In genomic region chr4:123452585-123452984, GRCh38 we compare ENCODE assay signal across 8 cellular contexts. TPM values are rescaled to one million over a fixed set of nuclear protein-coding genes. Genes with fewer than 3 reads are reported as not detected.
DNase-seq lines count a peak whose midpoint lies in the region; ATAC-seq and TF ChIP-seq lines count a peak whose summit lies in the region.

No MANE protein-coding gene starts in this region.

- no peak overlapping the region for H3K27ac ChIP-seq in CD4-positive, alpha-beta T cell (ENCODE audit: low read depth, low read length)

- H3K4me3 Mint-ChIP-seq in activated T-helper 17 cell treated with anti-CD3 and anti-CD28 coated beads, Interleukin-2, amount 50 U/mL, for 72 hours = no peak overlapping the region
- no peak overlapping the region for H3K4me3 Mint-ChIP-seq in CD4-positive, alpha-beta T cell

- no peaks in the 10 kb centered on the region for H3K9me3 ChIP-seq in CD4-positive, alpha-beta T cell (ENCODE audit: control insufficient read depth, low read length)

- H3K27me3 ChIP-seq in CD4-positive, alpha-beta T cell (ENCODE audit: control insufficient read depth, insufficient read depth, low read length) = no peaks in the 10 kb centered on the region

- no peaks in the 10 kb centered on the region for H3K36me3 Mint-ChIP-seq in activated T-helper 17 cell treated with anti-CD3 and anti-CD28 coated beads, Interleukin-2, amount 50 U/mL, for 72 hours (ENCODE audit: low read depth)
- no peaks in the 10 kb centered on the region for H3K36me3 Mint-ChIP-seq in CD4-positive, alpha-beta T cell (ENCODE audit: low read depth)

- CTCF ChIA-PET in CD4-positive, alpha-beta T cell (lab: Charles Lee) = no interaction called here

- DNase-seq in AG08396 (ENCODE audit: low spot score) = peak; percentile 67
- peak; percentile 81 for DNase-seq in HT1080 (ENCODE audit: low read depth)
- peak; percentile 85 for DNase-seq in kidney glomerular epithelial cell (lab: John Stamatoyannopoulos, UW)
- no peak for DNase-seq in CD4-positive, alpha-beta T cell

- intact Hi-C loops in CD4-positive, alpha-beta T cell (cut with DNase I, micrococcal nuclease) = no loop called here

- POLR2A ChIA-PET in CD4-positive, alpha-beta T cell (lab: Charles Lee) = no interaction called here

- TF ChIP-seq CTCF in CD4-positive, alpha-beta T cell (IDR thresholded peaks at IDR 0.05) = no peak

- no peaks in the 10 kb centered on the region for H3K9me3 Mint-ChIP-seq in activated T-helper 17 cell treated with anti-CD3 and anti-CD28 coated beads, Interleukin-2, amount 50 U/mL, for 72 hours
- no peaks in the 10 kb centered on the region for H3K9me3 Mint-ChIP-seq in CD4-positive, alpha-beta T cell

- peak; percentile 38 for ATAC-seq in activated T-helper 17 cell treated with anti-CD3 and anti-CD28 coated beads, Interleukin-2, amount 50 U/mL, for 72 hours (replicated peaks)
- ATAC-seq in GM19397 (IDR thresholded peaks at IDR 0.05; ENCODE audit: unreplicated experiment) (no peak), HG02642 (IDR thresholded peaks at IDR 0.05; ENCODE audit: poor library complexity, unreplicated experiment) (no peak), HG02610 (IDR thresholded peaks at IDR 0.05; ENCODE audit: unreplicated experiment) (no peak)
- no peak for ATAC-seq in CD4-positive, alpha-beta T cell (ENCODE audit: poor library complexity)

- H3K27ac Mint-ChIP-seq in activated T-helper 17 cell treated with anti-CD3 and anti-CD28 coated beads, Interleukin-2, amount 50 U/mL, for 72 hours = no peak overlapping the region
- no peak overlapping the region for H3K27ac Mint-ChIP-seq in CD4-positive, alpha-beta T cell

- peaks cover 4% of the 10 kb centered on the region for H3K4me1 Mint-ChIP-seq in activated T-helper 17 cell treated with anti-CD3 and anti-CD28 coated beads, Interleukin-2, amount 50 U/mL, for 72 hours
- H3K4me1 Mint-ChIP-seq in CD4-positive, alpha-beta T cell (ENCODE audit: low read depth) = peaks cover 7% of the 10 kb centered on the region

- no peaks in the 10 kb centered on the region for H3K27me3 Mint-ChIP-seq in activated T-helper 17 cell treated with anti-CD3 and anti-CD28 coated beads, Interleukin-2, amount 50 U/mL, for 72 hours
- no peaks in the 10 kb centered on the region for H3K27me3 Mint-ChIP-seq in CD4-positive, alpha-beta T cell

RNA-seq across cellular contexts. Expression of gene SPRY1, which starts 56.0 kb away (rescaled TPM):
- 0.60 and 0.66 TPM in 2 replicates for total RNA-seq in HT1080 (2014; rRNA removed; shearing (Covaris generic))
- polyA plus RNA-seq in HT1080 (2015; cell fraction: cytosol; rRNA removed) = 0.60 and 2.5 TPM in 2 replicates
- polyA plus RNA-seq in HT1080 (2015; cell fraction: nucleus; rRNA removed) = 0.38 and 0.76 TPM in 2 replicates
- total RNA-seq in activated T-helper 17 cell treated with anti-CD3 and anti-CD28 coated beads, Interleukin-2, amount 50 U/mL, for 72 hours = 10 to 100 TPM in 1 of 2 donors, 1 to 10 TPM in 1; 9.8 to 76.0 TPM
- 10 to 100 TPM; 19.6 to 20.3 TPM for total RNA-seq in CD4-positive, alpha-beta T cell

Comparison
In these comparisons a context has a peak if more than half of its experiments do, and no peak if none do; other contexts are left out.
1. DNase-seq: peak in AG08396 (single experiment), HT1080 (single experiment) and kidney glomerular epithelial cell (single experiment); none in CD4-positive, alpha-beta T cell (0 of 10).